21 cellular contexts compared by ENCODE assay signal in the genomic region with DNA sequence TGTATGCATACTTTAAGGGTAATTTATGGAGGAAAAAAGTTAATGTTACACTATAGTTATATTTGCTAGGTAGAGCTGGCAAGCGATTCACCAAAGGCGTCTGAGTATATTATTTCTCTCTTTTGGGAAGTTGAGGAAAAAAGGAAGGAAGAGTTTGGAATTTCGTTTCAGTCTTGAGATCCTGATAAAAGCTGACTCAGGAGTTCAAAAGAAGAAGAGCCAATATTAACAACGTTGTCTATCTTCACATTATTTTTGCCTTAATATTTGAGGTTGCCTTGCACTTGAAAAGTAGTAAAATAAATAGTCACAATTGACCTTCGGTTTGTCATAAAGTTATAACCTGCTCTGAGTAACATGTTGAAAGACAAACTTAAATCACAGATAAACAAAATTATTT.
"Had no signal": no experiment of that assay in that cellular context is flagged by ENCODE, and none has a peak within 500 bp of the region (broad histone marks: within the 10 kb centered on the region; RNA-seq: fewer than 3 reads in every experiment).

No MANE protein-coding gene starts in this region.

- H3K4me3 ChIP-seq: SJSA1, SK-N-MC had no signal

- DNase-seq: Kasumi-1, MM.1S, NCI-H1092 treated with DMSO at 0.1 percent for 48 hours, NCI-H1436, NCI-H1694, NCI-H187 treated with DMSO at 0.1 percent for 48 hours, NCI-H2029 treated with DMSO at 0.1 percent for 48 hours, NCI-H2171 treated with DMSO at 0.1 percent for 48 hours, NCI-H510A, NCI-H524 treated with DMSO at 0.1 percent for 48 hours, NCI-H69, NCI-H774, Right ventricle myocardium superior, RPMI8226, SIG-M5 had no signal

- H3K27ac ChIP-seq: HL-60, KMS-11, SJSA1, SK-N-MC had no signal

- H3K27me3 ChIP-seq: SJSA1 had no signal

- FAIRE-seq: HTR-8/SVneo, RCC 7860 had no signal

- H3K4me1 ChIP-seq: SJSA1 had no signal

- H3K9me3 ChIP-seq: SJSA1 had no signal

- H3K4me2 ChIP-seq: KMS-11 had no signal

- H3K9ac ChIP-seq: KMS-11 had no signal

- H3K36me3 ChIP-seq: SJSA1 had no signal
